Comparison of ENCODE assay signal across 11 cellular contexts in genomic region chr3:123444023-123444422, GRCh38.
DNase-seq lines count a peak whose midpoint lies in the region; ATAC-seq and TF ChIP-seq lines count a peak whose summit lies in the region.
"Had no signal": no experiment of that assay in that cellular context is flagged by ENCODE, and none has a peak within 500 bp of the region (broad histone marks: within the 10 kb centered on the region; RNA-seq: fewer than 3 reads in every experiment).

No MANE protein-coding gene starts in this region.

- H3K4me3 ChIP-seq in AG10803 (ENCODE audit: low read length) = no peak overlapping the region
- peak overlapping the region; percentile 78 for H3K4me3 ChIP-seq in coronary artery

- no peak for ATAC-seq in GM19467 (IDR thresholded peaks at IDR 0.05; ENCODE audit: unreplicated experiment)
- no peak for ATAC-seq in GM18520 (IDR thresholded peaks at IDR 0.05; ENCODE audit: unreplicated experiment)

- H3K27ac ChIP-seq in coronary artery = peak overlapping the region; percentile 57 to 93

- DNase-seq in AG10803 (ENCODE audit: low read depth) (peak; percentile 10), NCI-H1694 (lab: John Stamatoyannopoulos, UW) (peak; percentile 98), coronary artery (ENCODE audit: low spot score) (no peak), middle frontal gyrus (ENCODE audit: extremely low spot score, low spot score) (peak; percentile 78), DMS114 treated with DMSO at 0.1 percent for 48 hours (lab: John Stamatoyannopoulos, UW; ENCODE audit: unreplicated experiment) (no peak), HEK293T (ENCODE audit: extremely low spot score) (no peak)
- DNase-seq: activated CD4-positive, alpha-beta T cell treated with anti-CD3 and anti-CD28 coated beads, Interleukin-2, amount 50 U/mL, for 4 hours; RPMI8226; stimulated activated CD4-positive, alpha-beta T cell treated with anti-CD3 and anti-CD28 coated beads, Interleukin-1b, Interleukin-23, amount 100 ng/mL, for 48 hours had no signal

- CTCF ChIA-PET in HEK293T (lab: Yijun Ruan, JAX) = no interaction called here

- TF ChIP-seq CTCF in AG10803 (conservative IDR thresholded peaks at IDR 0.05; ENCODE audit: low read length) (no peak), coronary artery (IDR thresholded peaks at IDR 0.05) (no peak)

- POLR2A ChIA-PET in HEK293T (lab: Yijun Ruan, JAX) = no interaction called here

TF ChIP-seq in HEK293T, 16 proteins besides CTCF, POLR2A, EP300 and RAD21:
- TF ChIP-seq ELF4 (IDR thresholded peaks at IDR 0.05) (no peak), BHLHE40 (IDR thresholded peaks at IDR 0.05; ENCODE audit: borderline replicate concordance) (no peak), ARNT (IDR thresholded peaks at IDR 0.05) (no peak), HDGF (IDR thresholded peaks at IDR 0.05; ENCODE audit: borderline replicate concordance) (no peak), FOXA1 (IDR thresholded peaks at IDR 0.05) (no peak), L3MBTL2 (conservative IDR thresholded peaks at IDR 0.05) (no peak), SP1 (IDR thresholded peaks at IDR 0.05) (no peak), TARDBP (IDR thresholded peaks at IDR 0.05) (no peak), SUZ12 (IDR thresholded peaks at IDR 0.05) (no peak), FOXK2 (IDR thresholded peaks at IDR 0.05) (no peak), LEF1 (IDR thresholded peaks at IDR 0.05; ENCODE audit: borderline replicate concordance) (no peak), CTBP1 (IDR thresholded peaks at IDR 0.05; ENCODE audit: borderline replicate concordance) (no peak), ZNF384 (IDR thresholded peaks at IDR 0.05) (no peak), NFRKB (IDR thresholded peaks at IDR 0.05) (no peak), FOXM1 (IDR thresholded peaks at IDR 0.05; ENCODE audit: borderline replicate concordance) (no peak)

Comparison
In these comparisons a context has a peak if more than half of its experiments do, and no peak if none do; other contexts are left out.
1. DNase-seq: peak in AG10803 (single experiment), NCI-H1694 (single experiment) and middle frontal gyrus (single experiment); none in coronary artery (single experiment), DMS114 treated with DMSO at 0.1 percent for 48 hours (single experiment) and HEK293T (single experiment).